In the genomic region with DNA sequence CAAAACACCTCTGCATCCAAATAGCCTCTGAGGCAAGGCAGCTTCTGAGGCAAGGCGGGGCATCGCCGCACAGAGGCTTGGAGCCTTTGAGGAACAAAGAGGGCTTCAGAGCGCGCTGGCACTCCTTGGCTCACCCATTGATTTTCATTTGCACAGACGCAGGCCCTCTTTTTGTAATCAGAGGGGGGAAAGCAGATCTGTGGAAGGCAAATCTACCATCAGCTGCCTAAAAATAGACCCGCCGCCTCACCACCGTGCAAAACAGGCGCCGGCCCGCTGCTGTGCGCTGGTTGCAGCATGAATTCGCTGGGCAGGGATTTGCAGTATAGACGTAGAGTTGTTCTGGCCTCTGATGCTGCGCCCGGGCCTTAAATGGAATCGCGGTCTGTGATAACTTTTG, we compare ENCODE assay signal across 17 cellular contexts.
DNase-seq lines count a peak whose midpoint lies in the region; ATAC-seq, FAIRE-seq and TF ChIP-seq lines count a peak whose summit lies in the region.
"Had no signal": no experiment of that assay in that cellular context is flagged by ENCODE, and none has a peak within 500 bp of the region (broad histone marks: within the 10 kb centered on the region; RNA-seq: fewer than 3 reads in every experiment).

No MANE protein-coding gene starts in this region.

- no peaks in the 10 kb centered on the region for H3K9me3 Mint-ChIP-seq in HFFc6
- H3K9me3 Mint-ChIP-seq in chondrocyte (ENCODE audit: low read depth) = no peaks in the 10 kb centered on the region
- H3K9me3 Mint-ChIP-seq: activated CD4-positive, alpha-beta memory T cell treated with anti-CD3 and anti-CD28 coated beads, Interleukin-2, amount 10 ng/mL, durations not matched to agents 7 days and 5 days had no signal

- TF ChIP-seq CTCF in HFFc6 (IDR thresholded peaks at IDR 0.05) = no peak
- no peak for TF ChIP-seq CTCF in chondrocyte (IDR thresholded peaks at IDR 0.05)
- TF ChIP-seq CTCF in sigmoid colon (IDR thresholded peaks at IDR 0.05) = no peak

- H3K4me3 Mint-ChIP-seq in HFFc6 (peak overlapping the region; percentile 88), chondrocyte (ENCODE audit: unreplicated experiment) (peak overlapping the region; percentile 46)
- H3K4me3 Mint-ChIP-seq: activated CD4-positive, alpha-beta memory T cell treated with anti-CD3 and anti-CD28 coated beads, Interleukin-2, amount 10 ng/mL, durations not matched to agents 7 days and 5 days; B cell; naive thymus-derived CD4-positive, alpha-beta T cell had no signal

- no peak for FAIRE-seq in HTR-8/SVneo (lab: Jason Lieb, UNC)
- FAIRE-seq: K562 had no signal

- intact Hi-C loops in sigmoid colon (cut with DNase I) = no loop called here

- H3K36me3 Mint-ChIP-seq in HFFc6 (ENCODE audit: low read depth) = no peaks in the 10 kb centered on the region
- H3K36me3 Mint-ChIP-seq in chondrocyte (ENCODE audit: low read depth) = no peaks in the 10 kb centered on the region
- H3K36me3 Mint-ChIP-seq: naive thymus-derived CD4-positive, alpha-beta T cell had no signal

- 93 to 94% methylated on average over 19 of the region's 19 CpGs for WGBS in sigmoid colon, 2 donors

- H3K4me1 ChIP-seq in sigmoid colon = peaks cover 0 to 25% (median 14%) of the 10 kb centered on the region in 4 donors

- H3K27ac ChIP-seq in sigmoid colon = peak overlapping the region; percentile 71 to 86 (median 78)

- TF ChIP-seq EP300 in sigmoid colon (IDR thresholded peaks at IDR 0.05) = no peak

- no peak for DNase-seq in HFFc6
- no peak for DNase-seq in chondrocyte (ENCODE audit: low spot score)
- peak in 37 of 51 donors; percentile 6 to 84 (median 36) for DNase-seq in hypothalamus (lab: John Stamatoyannopoulos, UW)
- no peak for DNase-seq in sigmoid colon
- no peak for DNase-seq in NCI-H1694 (lab: John Stamatoyannopoulos, UW)
- no peak for DNase-seq in activated naive CD4-positive, alpha-beta T cell treated with Interleukin-2 at 50 U/mL for 16 hours
- no peak for DNase-seq in HTR-8/SVneo (ENCODE audit: insufficient read length, low spot score)
- DNase-seq: activated CD4-positive, alpha-beta memory T cell treated with anti-CD3 and anti-CD28 coated beads, Interleukin-2, amount 10 ng/mL, durations not matched to agents 7 days and 5 days; DMS153; effector memory CD4-positive, alpha-beta T cell; naive thymus-derived CD4-positive, alpha-beta T cell; NCI-H1092; stimulated activated naive CD4-positive, alpha-beta T cell treated with Interleukin-2 at 50 U/mL for 16 hours had no signal

- H3K27me3 ChIP-seq in sigmoid colon = no peaks in the 10 kb centered on the region

- peaks cover 77% of the 10 kb centered on the region for H3K4me1 Mint-ChIP-seq in HFFc6 (ENCODE audit: low read depth)
- H3K4me1 Mint-ChIP-seq in chondrocyte (ENCODE audit: low read depth) = peaks cover 37% of the 10 kb centered on the region
- H3K4me1 Mint-ChIP-seq: activated CD4-positive, alpha-beta memory T cell treated with anti-CD3 and anti-CD28 coated beads, Interleukin-2, amount 10 ng/mL, durations not matched to agents 7 days and 5 days; B cell; naive thymus-derived CD4-positive, alpha-beta T cell had no signal

- H3K36me3 ChIP-seq in sigmoid colon = no peaks in the 10 kb centered on the region
- H3K36me3 ChIP-seq: HAP-1 had no signal

- H3K9me3 ChIP-seq in sigmoid colon = no peaks in the 10 kb centered on the region
- H3K9me3 ChIP-seq: HAP-1 had no signal

- no peak for TF ChIP-seq POLR2A in sigmoid colon (IDR thresholded peaks at IDR 0.05)

- H3K27me3 Mint-ChIP-seq in HFFc6 (ENCODE audit: insufficient read depth) (no peaks in the 10 kb centered on the region), chondrocyte (ENCODE audit: low read depth) (no peaks in the 10 kb centered on the region)

- H3K27ac Mint-ChIP-seq in HFFc6 = peak overlapping the region; percentile 99
- H3K27ac Mint-ChIP-seq in chondrocyte (ENCODE audit: unreplicated experiment) = peak overlapping the region; percentile 97
- H3K27ac Mint-ChIP-seq: activated CD4-positive, alpha-beta memory T cell treated with anti-CD3 and anti-CD28 coated beads, Interleukin-2, amount 10 ng/mL, durations not matched to agents 7 days and 5 days; B cell; naive thymus-derived CD4-positive, alpha-beta T cell had no signal

- no peak for ATAC-seq in GM19463 (IDR thresholded peaks at IDR 0.05; ENCODE audit: unreplicated experiment)
- ATAC-seq: K562; naive thymus-derived CD4-positive, alpha-beta T cell had no signal

- H3K4me3 ChIP-seq in sigmoid colon = no peak overlapping the region
- H3K4me3 ChIP-seq: HAP-1, K562 had no signal

Comparison
In these comparisons a context has a peak if more than half of its experiments do, and no peak if none do; other contexts are left out.
1. DNase-seq: peak in hypothalamus (37 of 51); none in HFFc6 (single experiment), chondrocyte (single experiment), sigmoid colon (single experiment), NCI-H1694 (single experiment), activated naive CD4-positive, alpha-beta T cell treated with Interleukin-2 at 50 U/mL for 16 hours (single experiment) and HTR-8/SVneo (single experiment).